ENCODE assay signal across 8 cellular contexts in the genomic region with DNA sequence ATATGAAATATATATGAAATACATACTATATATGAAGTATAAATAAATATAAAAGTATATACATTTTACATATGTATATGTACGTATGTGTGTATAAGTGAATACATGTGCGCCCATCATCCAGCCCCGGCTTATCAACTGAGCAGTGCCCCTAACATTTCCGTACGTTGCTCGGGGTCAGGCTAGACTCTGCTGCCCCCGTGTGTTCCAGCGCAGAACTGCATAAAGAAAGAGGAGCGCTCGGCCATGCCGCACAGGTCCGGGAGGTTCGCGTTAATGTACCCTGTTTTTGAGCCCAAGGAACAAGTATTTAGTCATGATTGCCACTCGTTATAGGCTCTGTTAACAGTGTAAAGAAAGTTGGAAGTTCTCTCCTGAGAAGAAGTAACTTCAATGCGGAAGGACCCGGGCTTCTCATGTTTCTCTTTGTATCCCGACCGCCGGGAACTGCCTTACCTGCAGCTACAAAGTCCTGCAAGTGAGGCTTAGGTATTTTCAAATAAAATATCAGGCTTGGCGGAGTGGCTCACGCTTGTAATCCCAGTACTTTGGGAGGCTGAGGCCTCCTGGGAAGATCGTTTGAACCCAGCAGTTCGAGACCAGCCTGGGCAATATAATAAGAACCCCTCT. TPM values are rescaled to one million over a fixed set of nuclear protein-coding genes. Genes with fewer than 3 reads are reported as not detected.
A peak's percentile ranks its signal among the peaks of the same experiment; 100 is the strongest.
DNase-seq lines count a peak whose midpoint lies in the region; ATAC-seq and TF ChIP-seq lines count a peak whose summit lies in the region.

No MANE protein-coding gene starts in this region.

- H3K36me3 Mint-ChIP-seq in activated T-helper 1 cell treated with anti-CD3 and anti-CD28 coated beads, Interleukin-12 subunit alpha, Interleukin-12 subunit beta, Interleukin-2, Interleukin-4 antibody, amounts not matched to agents 30 ng/mL and 10 ng/mL and 1 ng/mL, durations not matched to agents 14 hours and 24 hours and 36 hours (ENCODE audit: low read depth), result no peaks in the 10 kb centered on the region

- no peaks in the 10 kb centered on the region for H3K27me3 ChIP-seq in Peyer's patch
- peaks cover 10% of the 10 kb centered on the region for H3K27me3 ChIP-seq in suprapubic skin

- H3K4me3 ChIP-seq in Peyer's patch (peak overlapping the region in 2 of 4 donors; percentile 36 to 40), suprapubic skin (peak overlapping the region; percentile 32)

- H3K9me3 Mint-ChIP-seq in activated T-helper 1 cell treated with anti-CD3 and anti-CD28 coated beads, Interleukin-12 subunit alpha, Interleukin-12 subunit beta, Interleukin-2, Interleukin-4 antibody, amounts not matched to agents 30 ng/mL and 10 ng/mL and 1 ng/mL, durations not matched to agents 14 hours and 24 hours and 36 hours, result no peaks in the 10 kb centered on the region

- ATAC-seq in GM21528 (IDR thresholded peaks at IDR 0.05; ENCODE audit: low FRiP score, unreplicated experiment), result peak; percentile 95

- TF ChIP-seq CTCF in Peyer's patch (IDR thresholded peaks at IDR 0.05) (peak; percentile 64 to 91 (median 85)), suprapubic skin (IDR thresholded peaks at IDR 0.05) (peak; percentile 61 to 94)

- H3K9me3 ChIP-seq in Peyer's patch (no peaks in the 10 kb centered on the region), suprapubic skin (no peaks in the 10 kb centered on the region)

- no peak for TF ChIP-seq POLR2A in Peyer's patch (IDR thresholded peaks at IDR 0.05)
- no peak for TF ChIP-seq POLR2A in suprapubic skin (IDR thresholded peaks at IDR 0.05)

- no peak overlapping the region for H3K27ac Mint-ChIP-seq in activated T-helper 1 cell treated with anti-CD3 and anti-CD28 coated beads, Interleukin-12 subunit alpha, Interleukin-12 subunit beta, Interleukin-2, Interleukin-4 antibody, amounts not matched to agents 30 ng/mL and 10 ng/mL and 1 ng/mL, durations not matched to agents 14 hours and 24 hours and 36 hours

- intact Hi-C loops in activated T-helper 1 cell treated with anti-CD3 and anti-CD28 coated beads, Interleukin-12 subunit alpha, Interleukin-12 subunit beta, Interleukin-2, Interleukin-4 antibody, amounts not matched to agents 30 ng/mL and 10 ng/mL and 1 ng/mL, durations not matched to agents 14 hours and 24 hours and 36 hours (cut with micrococcal nuclease), result loop anchor here (1.0 to 10.0 kb wide), 4 partner anchors 40 to 439 kb away; no protein-coding TSS in a partner anchor

- peaks cover 27% of the 10 kb centered on the region for H3K27me3 Mint-ChIP-seq in activated T-helper 1 cell treated with anti-CD3 and anti-CD28 coated beads, Interleukin-12 subunit alpha, Interleukin-12 subunit beta, Interleukin-2, Interleukin-4 antibody, amounts not matched to agents 30 ng/mL and 10 ng/mL and 1 ng/mL, durations not matched to agents 14 hours and 24 hours and 36 hours (ENCODE audit: insufficient read depth)

- H3K36me3 ChIP-seq in Peyer's patch (no peaks in the 10 kb centered on the region), suprapubic skin (no peaks in the 10 kb centered on the region)

- 9% methylated on average over 24 of the region's 24 CpGs for WGBS in suprapubic skin

- H3K27ac ChIP-seq in Peyer's patch, result no peak overlapping the region
- no peak overlapping the region for H3K27ac ChIP-seq in suprapubic skin

- DNase-seq in DMS153 treated with DMSO at 0.1 percent for 48 hours (lab: John Stamatoyannopoulos, UW; ENCODE audit: unreplicated experiment) (peak; percentile 58), HuH-7.5 (ENCODE audit: low spot score) (peak; percentile 64), Peyer's patch (peak; percentile 57 to 86 (median 83)), fibroblast of the conjunctiva (ENCODE audit: low read depth) (peak; percentile 27), nucleus accumbens (lab: John Stamatoyannopoulos, UW) (peak in 38 of 56 donors; percentile 2 to 76 (median 24)), suprapubic skin (ENCODE audit: low spot score in 2 of 2) (peak; percentile 78 to 86)
- peak; percentile 60 for DNase-seq in activated T-helper 1 cell treated with anti-CD3 and anti-CD28 coated beads, Interleukin-12 subunit alpha, Interleukin-12 subunit beta, Interleukin-2, Interleukin-4 antibody, amounts not matched to agents 30 ng/mL and 10 ng/mL and 1 ng/mL, durations not matched to agents 14 hours and 24 hours and 36 hours (ENCODE audit: low spot score)

- peaks cover 5% of the 10 kb centered on the region for H3K4me1 Mint-ChIP-seq in activated T-helper 1 cell treated with anti-CD3 and anti-CD28 coated beads, Interleukin-12 subunit alpha, Interleukin-12 subunit beta, Interleukin-2, Interleukin-4 antibody, amounts not matched to agents 30 ng/mL and 10 ng/mL and 1 ng/mL, durations not matched to agents 14 hours and 24 hours and 36 hours (ENCODE audit: low read depth)

- H3K4me3 Mint-ChIP-seq in activated T-helper 1 cell treated with anti-CD3 and anti-CD28 coated beads, Interleukin-12 subunit alpha, Interleukin-12 subunit beta, Interleukin-2, Interleukin-4 antibody, amounts not matched to agents 30 ng/mL and 10 ng/mL and 1 ng/mL, durations not matched to agents 14 hours and 24 hours and 36 hours, result peak overlapping the region; percentile 76

- TF ChIP-seq EP300 in suprapubic skin (IDR thresholded peaks at IDR 0.05), result no peak

- no peaks in the 10 kb centered on the region for H3K4me1 ChIP-seq in Peyer's patch
- peaks cover 4% of the 10 kb centered on the region for H3K4me1 ChIP-seq in suprapubic skin

RNA-seq across cellular contexts. Expression of a gene that starts 55.7 kb away (rescaled TPM):
- total RNA-seq in Peyer's patch (1 to 10 TPM in 1 of 4 donors, under 1 TPM in 2, not detected in 1; 0.27 to 5.0 (median 0.35) TPM), suprapubic skin (under 1 TPM in 1 of 4 donors, not detected in 3; 0.55 TPM)
- total RNA-seq in activated T-helper 1 cell treated with anti-CD3 and anti-CD28 coated beads, Interleukin-12 subunit alpha, Interleukin-12 subunit beta, Interleukin-2, Interleukin-4 antibody, amounts not matched to agents 30 ng/mL and 10 ng/mL and 1 ng/mL, durations not matched to agents 14 hours and 24 hours and 36 hours, result 0.37 and 0.54 TPM in 2 replicates

Comparison
In these comparisons a context has a peak if more than half of its experiments do, and no peak if none do; other contexts are left out.
1. DNase-seq: peak in every context shown above with its lines; median percentile 83 in Peyer's patch; 82 in suprapubic skin; 64 in HuH-7.5; 60 in activated T-helper 1 cell treated with anti-CD3 and anti-CD28 coated beads, Interleukin-12 subunit alpha, Interleukin-12 subunit beta, Interleukin-2, Interleukin-4 antibody, amounts not matched to agents 30 ng/mL and 10 ng/mL and 1 ng/mL, durations not matched to agents 14 hours and 24 hours and 36 hours; 58 in DMS153 treated with DMSO at 0.1 percent for 48 hours; 27 in fibroblast of the conjunctiva; 24 in nucleus accumbens.